ENCODE assay signal across 29 cellular contexts in genomic region chr17:79097226-79098055, GRCh38. TPM values are rescaled to one million over a fixed set of nuclear protein-coding genes. Genes with fewer than 3 reads are reported as not detected.
DNase-seq lines count a peak whose midpoint lies in the region; ATAC-seq and TF ChIP-seq lines count a peak whose summit lies in the region.
"Had no signal": no experiment of that assay in that cellular context is flagged by ENCODE, and none has a peak within 500 bp of the region (broad histone marks: within the 10 kb centered on the region; RNA-seq: fewer than 3 reads in every experiment).

No MANE protein-coding gene starts in this region.

- intact Hi-C loops in testis (cut with DNase I; ENCODE audit: low total_unique reads), result no loop called here
- intact Hi-C loops in adrenal gland (cut with DNase I), result loop anchor here in 1 of 2 donors (10.0 kb wide), 1 partner anchor 597 kb away; no protein-coding TSS in a partner anchor
- intact Hi-C loops in right cardiac atrium (cut with DNase I), result no loop called here

- TF ChIP-seq CTCF in testis (IDR thresholded peaks at IDR 0.05) (no peak), adrenal gland (IDR thresholded peaks at IDR 0.05) (no peak)

- H3K36me3 Mint-ChIP-seq in T-helper 17 cell (ENCODE audit: low read depth), result peaks cover 2% of the 10 kb centered on the region
- H3K36me3 Mint-ChIP-seq: activated naive CD8-positive, alpha-beta T cell treated with anti-CD3 and anti-CD28 coated beads, Interleukin-2, amount 10 ng/mL, durations not matched to agents 7 days and 5 days; mesothelial cell of epicardium had no signal

- peak; percentile 10 for DNase-seq in stimulated activated CD4-positive, alpha-beta T cell treated with anti-CD3 and anti-CD28 coated beads, Interleukin-15, amount 100 ng/mL, for 24 hours
- no peak for DNase-seq in stimulated activated CD4-positive, alpha-beta T cell treated with anti-CD3 and anti-CD28 coated beads, Interleukin-1b, Interleukin-23, amount 100 ng/mL, for 48 hours
- DNase-seq in T-helper 17 cell (no peak), testis (peak; percentile 48), adrenal gland (no peak), right cardiac atrium (no peak), NOMO-1 treated with DMSO at 0.1 percent for 48 hours (lab: John Stamatoyannopoulos, UW; ENCODE audit: unreplicated experiment) (no peak)
- DNase-seq: activated CD8-positive, alpha-beta memory T cell treated with anti-CD3 and anti-CD28 coated beads, Interleukin-2, amount 50 U/mL, for 48 hours; activated naive CD8-positive, alpha-beta T cell treated with anti-CD3 and anti-CD28 coated beads, Interleukin-2, amount 10 ng/mL, durations not matched to agents 7 days and 5 days; C1 segment of cervical spinal cord; cerebellar nuclear complex; EL; heart left ventricle; KG1; left ventricle myocardium inferior; NCI-H1436 treated with DMSO at 0.1 percent for 48 hours; NCI-H510A; right lobe of liver; RPMI8226; stimulated activated CD4-positive, alpha-beta T cell treated with anti-CD3 and anti-CD28 coated beads, Interleukin-12 subunit alpha, Interleukin-12 subunit beta, amount 100 ng/mL, for 4 hours; stomach; T-helper 2 cell; transverse colon had no signal

- H3K9me3 ChIP-seq in T-helper 17 cell (ENCODE audit: control insufficient read depth, low read length, poor library complexity, severe bottlenecking) (no peaks in the 10 kb centered on the region), iPS-20b (ENCODE audit: insufficient read depth, low read depth, low read length) (no peaks in the 10 kb centered on the region), testis (no peaks in the 10 kb centered on the region), adrenal gland (replicated peaks in 1 of 3) (no peaks in the 10 kb centered on the region), right cardiac atrium (ENCODE audit: control insufficient read depth, low read length) (no peaks in the 10 kb centered on the region)
- H3K9me3 ChIP-seq: heart left ventricle, left ventricle myocardium inferior, right lobe of liver, stomach, transverse colon had no signal

- H3K4me1 ChIP-seq in iPS-20b (ENCODE audit: insufficient read depth, low read length) (peaks cover 7% of the 10 kb centered on the region; the same call in 1 of the 2 replicates), testis (no peaks in the 10 kb centered on the region), adrenal gland (replicated peaks in 1 of 2) (no peaks in the 10 kb centered on the region), right cardiac atrium (ENCODE audit: control insufficient read depth, insufficient read depth, low read length) (no peaks in the 10 kb centered on the region)
- H3K4me1 ChIP-seq: left ventricle myocardium inferior, parathyroid adenoma, right lobe of liver had no signal

- TF ChIP-seq POLR2A in testis (IDR thresholded peaks at IDR 0.05) (no peak), adrenal gland (IDR thresholded peaks at IDR 0.05) (no peak)

- H3K4me3 Mint-ChIP-seq in T-helper 17 cell, result peak overlapping the region; percentile 63
- H3K4me3 Mint-ChIP-seq: activated naive CD8-positive, alpha-beta T cell treated with anti-CD3 and anti-CD28 coated beads, Interleukin-2, amount 10 ng/mL, durations not matched to agents 7 days and 5 days; mesothelial cell of epicardium; nephron had no signal

- H3K4me3 ChIP-seq in iPS-20b (ENCODE audit: low read length), result peak overlapping the region; percentile 49; the same call in 1 of the 2 replicates
- peak overlapping the region; percentile 20 to 26 for H3K4me3 ChIP-seq in testis
- no peak overlapping the region for H3K4me3 ChIP-seq in adrenal gland
- no peak overlapping the region for H3K4me3 ChIP-seq in right cardiac atrium (ENCODE audit: low read length)
- H3K4me3 ChIP-seq: heart left ventricle, left ventricle myocardium inferior, right lobe of liver, stomach, transverse colon had no signal

- H3K36me3 ChIP-seq in iPS-20b (ENCODE audit: insufficient read depth, low read depth, low read length) (no peaks in the 10 kb centered on the region), testis (ENCODE audit: low read depth, missing control alignments) (no peaks in the 10 kb centered on the region), adrenal gland (replicated peaks in 1 of 2) (no peaks in the 10 kb centered on the region)
- H3K36me3 ChIP-seq: heart left ventricle, left ventricle myocardium inferior, right lobe of liver, stomach, transverse colon had no signal

- H3K27me3 ChIP-seq in iPS-20b (ENCODE audit: insufficient read depth, low read length) (peaks cover 9% of the 10 kb centered on the region), testis (no peaks in the 10 kb centered on the region), adrenal gland (peaks cover 32% of the 10 kb centered on the region), right cardiac atrium (ENCODE audit: control insufficient read depth, insufficient read depth) (no peaks in the 10 kb centered on the region)
- H3K27me3 ChIP-seq: right lobe of liver had no signal

- no peak overlapping the region for H3K9ac ChIP-seq in iPS-20b (ENCODE audit: low read depth, low read length)
- H3K9ac ChIP-seq: parathyroid adenoma had no signal

- no peak overlapping the region for H3K27ac Mint-ChIP-seq in T-helper 17 cell
- H3K27ac Mint-ChIP-seq: activated naive CD8-positive, alpha-beta T cell treated with anti-CD3 and anti-CD28 coated beads, Interleukin-2, amount 10 ng/mL, durations not matched to agents 7 days and 5 days; activated T-helper 2 cell treated with anti-CD3 and anti-CD28 coated beads, Interferon-gamma antibody, Interleukin-2, Interleukin-4, amounts not matched to agents 10 μg/mL and 5 μg/mL and 100 μg/mL, durations not matched to agents 14 hours and 24 hours and 36 hours; mesothelial cell of epicardium; nephron had no signal

- peaks cover 62% of the 10 kb centered on the region for H3K27me3 Mint-ChIP-seq in T-helper 17 cell

- peaks cover 7% of the 10 kb centered on the region for H3K4me1 Mint-ChIP-seq in T-helper 17 cell
- H3K4me1 Mint-ChIP-seq: nephron had no signal

- H3K27ac ChIP-seq in iPS-20b (ENCODE audit: low read length), result no peak overlapping the region
- no peak overlapping the region for H3K27ac ChIP-seq in testis
- H3K27ac ChIP-seq in adrenal gland, result no peak overlapping the region
- no peak overlapping the region for H3K27ac ChIP-seq in right cardiac atrium (ENCODE audit: low read length)
- H3K27ac ChIP-seq: epithelial cell of prostate, heart left ventricle, left ventricle myocardium inferior, parathyroid adenoma, right lobe of liver, stomach, transverse colon had no signal

- ATAC-seq in T-helper 17 cell (no peak), right cardiac atrium (no peak)
- ATAC-seq: heart left ventricle, right lobe of liver had no signal

- 19 to 33% methylated on average over 17 to 44 of the region's 52 CpGs for WGBS in testis, 2 donors
- 9 to 20% (median 13%) methylated on average over 18 to 51 of the region's 52 CpGs for WGBS in adrenal gland, 4 donors
- WGBS in right cardiac atrium, result 12% methylated on average over 52 of the region's 52 CpGs

RNA-seq across cellular contexts. Expression of gene ENGASE, which starts 22.8 kb away (rescaled TPM):
- total RNA-seq in T-helper 17 cell, result 10 to 100 TPM; 56.2 to 60.1 TPM
- total RNA-seq in testis, result 10 to 100 TPM; 34.9 to 48.5 TPM
- polyA plus RNA-seq in testis (ENCODE audit: insufficient read depth, low read depth, low replicate concordance), result 20.3 TPM
- total RNA-seq in adrenal gland, result 10 to 100 TPM; 19.0 to 87.5 (median 31.1) TPM
- polyA plus RNA-seq in adrenal gland, result 100 to 1,000 TPM in 1 of 3 donors, 10 to 100 TPM in 1, 1 to 10 TPM in 1; 8.6 to 155 (median 40.1) TPM
- 10 to 100 TPM; 35.6 to 48.0 (median 42.3) TPM for total RNA-seq in right cardiac atrium
- 25.4 TPM for polyA plus RNA-seq in right cardiac atrium

Comparison
In these comparisons a context has a peak if more than half of its experiments do, and no peak if none do; other contexts are left out.
1. DNase-seq: peak in stimulated activated CD4-positive, alpha-beta T cell treated with anti-CD3 and anti-CD28 coated beads, Interleukin-15, amount 100 ng/mL, for 24 hours (single experiment) and testis (single experiment); none in stimulated activated CD4-positive, alpha-beta T cell treated with anti-CD3 and anti-CD28 coated beads, Interleukin-1b, Interleukin-23, amount 100 ng/mL, for 48 hours (single experiment), T-helper 17 cell (0 of 3), adrenal gland (0 of 7), right cardiac atrium (0 of 3) and NOMO-1 treated with DMSO at 0.1 percent for 48 hours (single experiment).
2. H3K4me3 ChIP-seq: peak in iPS-20b (single experiment) and testis (2 of 2); none in adrenal gland (0 of 4) and right cardiac atrium (single experiment).